1 cellular context compared by ENCODE assay signal in genomic region chr11:75423721-75424120, GRCh38.
TF ChIP-seq lines count a peak whose summit lies in the region.

No MANE protein-coding gene starts in this region.

TF ChIP-seq in neural cell, 6 proteins besides CTCF, POLR2A, EP300 and RAD21 (continued from another document):
- TF ChIP-seq, protein P1, sequence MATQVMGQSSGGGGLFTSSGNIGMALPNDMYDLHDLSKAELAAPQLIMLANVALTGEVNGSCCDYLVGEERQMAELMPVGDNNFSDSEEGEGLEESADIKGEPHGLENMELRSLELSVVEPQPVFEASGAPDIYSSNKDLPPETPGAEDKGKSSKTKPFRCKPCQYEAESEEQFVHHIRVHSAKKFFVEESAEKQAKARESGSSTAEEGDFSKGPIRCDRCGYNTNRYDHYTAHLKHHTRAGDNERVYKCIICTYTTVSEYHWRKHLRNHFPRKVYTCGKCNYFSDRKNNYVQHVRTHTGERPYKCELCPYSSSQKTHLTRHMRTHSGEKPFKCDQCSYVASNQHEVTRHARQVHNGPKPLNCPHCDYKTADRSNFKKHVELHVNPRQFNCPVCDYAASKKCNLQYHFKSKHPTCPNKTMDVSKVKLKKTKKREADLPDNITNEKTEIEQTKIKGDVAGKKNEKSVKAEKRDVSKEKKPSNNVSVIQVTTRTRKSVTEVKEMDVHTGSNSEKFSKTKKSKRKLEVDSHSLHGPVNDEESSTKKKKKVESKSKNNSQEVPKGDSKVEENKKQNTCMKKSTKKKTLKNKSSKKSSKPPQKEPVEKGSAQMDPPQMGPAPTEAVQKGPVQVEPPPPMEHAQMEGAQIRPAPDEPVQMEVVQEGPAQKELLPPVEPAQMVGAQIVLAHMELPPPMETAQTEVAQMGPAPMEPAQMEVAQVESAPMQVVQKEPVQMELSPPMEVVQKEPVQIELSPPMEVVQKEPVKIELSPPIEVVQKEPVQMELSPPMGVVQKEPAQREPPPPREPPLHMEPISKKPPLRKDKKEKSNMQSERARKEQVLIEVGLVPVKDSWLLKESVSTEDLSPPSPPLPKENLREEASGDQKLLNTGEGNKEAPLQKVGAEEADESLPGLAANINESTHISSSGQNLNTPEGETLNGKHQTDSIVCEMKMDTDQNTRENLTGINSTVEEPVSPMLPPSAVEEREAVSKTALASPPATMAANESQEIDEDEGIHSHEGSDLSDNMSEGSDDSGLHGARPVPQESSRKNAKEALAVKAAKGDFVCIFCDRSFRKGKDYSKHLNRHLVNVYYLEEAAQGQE (IDR thresholded peaks at IDR 0.05; ENCODE audit: borderline replicate concordance) = no peak
- TF ChIP-seq TAF1 (IDR thresholded peaks at IDR 0.05; ENCODE audit: low read depth) = no peak
